In genomic region chr1:3930282-3930681, GRCh38 we compare ENCODE assay signal across 1 cellular context.
TF ChIP-seq lines count a peak whose summit lies in the region.

No MANE protein-coding gene starts in this region.

TF ChIP-seq in HepG2, 621 proteins besides CTCF, POLR2A, EP300 and RAD21:
- 0 out of 2 replicates have a peak, but pooled peaks have one; percentile 47 for TF ChIP-seq HOXA7 (CRISPR knock-in tag; IDR thresholded peaks at IDR 0.05)
- TF ChIP-seq ZFP91 (CRISPR knock-in tag; IDR thresholded peaks at IDR 0.05; ENCODE audit: borderline replicate concordance): no peak
- TF ChIP-seq ZNF207 (IDR thresholded peaks at IDR 0.05; ENCODE audit: borderline replicate concordance): 0 out of 2 replicates have a peak, but pooled peaks have one; percentile 12
- TF ChIP-seq JUNB (CRISPR knock-in tag; IDR thresholded peaks at IDR 0.05; ENCODE audit: borderline replicate concordance): peak; percentile 21; the same call in 1 of the 2 replicates
- TF ChIP-seq ZNF646 (CRISPR knock-in tag; IDR thresholded peaks at IDR 0.05): peak; percentile 97
- TF ChIP-seq GATA4 (IDR thresholded peaks at IDR 0.05; ENCODE audit: borderline replicate concordance, low read depth): no peak
